In genomic region chr6:114437229-114437628, GRCh38 we compare ENCODE assay signal across 33 cellular contexts.
"Had no signal": no experiment of that assay in that cellular context is flagged by ENCODE, and none has a peak within 500 bp of the region (broad histone marks: within the 10 kb centered on the region; RNA-seq: fewer than 3 reads in every experiment).

No MANE protein-coding gene starts in this region.

- H3K4me3 Mint-ChIP-seq: T-cell had no signal

- H3K4me2 ChIP-seq: PC-9 had no signal

- H3K27ac ChIP-seq: PC-9, RWPE1, SJCRH30, SK-N-MC had no signal

- H3K4me3 ChIP-seq: PC-9, SJCRH30, SK-N-MC had no signal

- DNase-seq: Karpas-422, MM.1S, MV-4-11, NCI-H1092, NCI-H1105, NCI-H1417 treated with DMSO at 0.1 percent for 48 hours, NCI-H1436 treated with DMSO at 0.1 percent for 48 hours, NCI-H1694, NCI-H187, NCI-H1930, NCI-H2029 treated with DMSO at 0.1 percent for 48 hours, NCI-H2081 treated with DMSO at 0.1 percent for 48 hours, NCI-H2107, NCI-H2171, NCI-H226, NCI-H446 treated with DMSO at 0.1 percent for 48 hours, NCI-H510A, NCI-H524, NCI-H526, NCI-H69, NCI-H748 treated with DMSO at 0.1 percent for 48 hours, NCI-H82, PC-9, SHP77, SIG-M5, SJCRH30, T-cell had no signal

- FAIRE-seq: RCC 7860 had no signal

- H3K36me3 ChIP-seq: SJCRH30 had no signal

- H2AFZ ChIP-seq: PC-9 had no signal

- H3K4me1 ChIP-seq: SJCRH30 had no signal

- H3K27ac Mint-ChIP-seq: T-cell had no signal

- H3K4me1 Mint-ChIP-seq: T-cell had no signal

- H3K9me3 ChIP-seq: SJCRH30 had no signal

- ATAC-seq: Panc1, Right ventricle myocardium inferior, SK-N-SH treated with all-trans-retinoic acid at 6 μM for 48 hours, T-cell had no signal

- H3K36me3 Mint-ChIP-seq: T-cell had no signal

- H3K27me3 Mint-ChIP-seq: T-cell had no signal
